In the genomic region with DNA sequence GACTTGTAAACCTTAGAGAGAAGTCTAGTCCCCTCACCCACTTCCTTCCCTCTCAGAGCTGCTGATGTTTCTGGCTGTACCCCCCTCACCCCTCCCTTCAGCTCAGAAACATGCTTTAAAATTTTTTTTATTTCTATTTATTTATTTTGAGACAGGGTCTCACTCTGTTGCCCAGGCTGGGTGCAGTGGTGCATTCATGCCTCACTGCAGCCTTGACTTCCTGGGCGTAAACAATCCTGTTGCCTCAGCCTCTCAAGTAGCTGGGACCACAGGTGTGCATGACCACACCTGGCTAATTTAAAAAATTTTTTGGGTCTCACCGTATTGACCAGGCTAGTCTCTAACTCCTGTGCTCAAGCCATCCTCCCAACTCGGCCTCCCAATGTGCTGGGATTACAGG, we compare ENCODE assay signal across 29 cellular contexts.
"Had no signal": no experiment of that assay in that cellular context is flagged by ENCODE, and none has a peak within 500 bp of the region (broad histone marks: within the 10 kb centered on the region; RNA-seq: fewer than 3 reads in every experiment).

No MANE protein-coding gene starts in this region.

- H3K27ac Mint-ChIP-seq: dendritic cell treated with granulocyte-macrophage colony-stimulating factor and Interleukin-4, amounts not matched to agents 40 ng/mL and 50 ng/mL, for 4 days; endodermal cell; memory B cell; naive thymus-derived CD4-positive, alpha-beta T cell; nephron progenitor cell; stimulated activated effector memory CD8-positive, alpha-beta T cell treated with anti-CD3 and anti-CD28 coated beads, Interleukin-12 subunit alpha, Interleukin-12 subunit beta, amount 100 ng/mL, for 72 hours had no signal

- H3K9me3 ChIP-seq: colonic mucosa, gastrocnemius medialis, heart left ventricle, mucosa of descending colon, ovary, psoas muscle, sigmoid colon, thoracic aorta, tibial nerve, upper lobe of left lung had no signal

- H3K4me3 Mint-ChIP-seq: dendritic cell treated with granulocyte-macrophage colony-stimulating factor and Interleukin-4, amounts not matched to agents 40 ng/mL and 50 ng/mL, for 4 days; endodermal cell; memory B cell; nephron progenitor cell; stimulated activated effector memory CD8-positive, alpha-beta T cell treated with anti-CD3 and anti-CD28 coated beads, Interleukin-12 subunit alpha, Interleukin-12 subunit beta, amount 100 ng/mL, for 72 hours had no signal

- H3K4me2 ChIP-seq: hepatocyte had no signal

- H3K79me2 ChIP-seq: hepatocyte had no signal

- H3K9me3 Mint-ChIP-seq: dendritic cell treated with granulocyte-macrophage colony-stimulating factor and Interleukin-4, amounts not matched to agents 40 ng/mL and 50 ng/mL, for 4 days; endodermal cell; memory B cell; nephron progenitor cell; stimulated activated effector memory CD8-positive, alpha-beta T cell treated with anti-CD3 and anti-CD28 coated beads, Interleukin-12 subunit alpha, Interleukin-12 subunit beta, amount 100 ng/mL, for 72 hours had no signal

- H3K27ac ChIP-seq: colonic mucosa, epithelial cell of prostate, gastrocnemius medialis, heart left ventricle, psoas muscle, sigmoid colon, thoracic aorta, upper lobe of left lung had no signal

- H3K4me1 Mint-ChIP-seq: stimulated activated effector memory CD8-positive, alpha-beta T cell treated with anti-CD3 and anti-CD28 coated beads, Interleukin-12 subunit alpha, Interleukin-12 subunit beta, amount 100 ng/mL, for 72 hours had no signal

- H2AFZ ChIP-seq: hepatocyte had no signal

- H3K27me3 ChIP-seq: ovary had no signal

- H3K4me3 ChIP-seq: colonic mucosa, gastrocnemius medialis, heart left ventricle, hepatocyte, lung, mucosa of descending colon, ovary, psoas muscle, sigmoid colon, thoracic aorta, tibial nerve, upper lobe of left lung had no signal

- DNase-seq: colonic mucosa; effector CD8-positive, alpha-beta T cell; endodermal cell; foreskin fibroblast; gastrocnemius medialis; heart left ventricle; kidney; mucosa of descending colon; naive thymus-derived CD4-positive, alpha-beta T cell; nephron progenitor cell; occipital lobe; psoas muscle; right cardiac atrium; sigmoid colon; stimulated activated CD4-positive, alpha-beta T cell treated with anti-CD3 and anti-CD28 coated beads, Interleukin-2, amount 100 ng/mL, for 24 hours; stimulated activated CD4-positive, alpha-beta T cell treated with anti-CD3 and anti-CD28 coated beads, Interleukin-4, amount 100 ng/mL, for 24 hours; stimulated activated naive CD8-positive, alpha-beta T cell treated with anti-CD3 and anti-CD28 coated beads, Interleukin-15, Interleukin-2, amounts not matched to agents 100 U/mL and 50 U/mL, for 24 hours; upper lobe of left lung had no signal

- H3K4me1 ChIP-seq: colonic mucosa had no signal

- H3K36me3 Mint-ChIP-seq: memory B cell; naive thymus-derived CD4-positive, alpha-beta T cell; stimulated activated effector memory CD8-positive, alpha-beta T cell treated with anti-CD3 and anti-CD28 coated beads, Interleukin-12 subunit alpha, Interleukin-12 subunit beta, amount 100 ng/mL, for 72 hours had no signal

- H3K36me3 ChIP-seq: colonic mucosa, gastrocnemius medialis, heart left ventricle, ovary, sigmoid colon, thoracic aorta, tibial nerve, upper lobe of left lung had no signal

- ATAC-seq: esophagus mucosa; gastrocnemius medialis; heart left ventricle; left lobe of liver; mucosa of descending colon; naive thymus-derived CD4-positive, alpha-beta T cell; psoas muscle; right cardiac atrium; stimulated activated effector memory CD8-positive, alpha-beta T cell treated with anti-CD3 and anti-CD28 coated beads, Interleukin-12 subunit alpha, Interleukin-12 subunit beta, amount 100 ng/mL, for 72 hours; stimulated activated naive CD8-positive, alpha-beta T cell treated with anti-CD3 and anti-CD28 coated beads, Interleukin-15, Interleukin-2, amounts not matched to agents 100 U/mL and 50 U/mL, for 24 hours had no signal
